Comparison of ENCODE assay signal across 16 cellular contexts in genomic region chr12:96215933-96216273, GRCh38. TPM values are rescaled to one million over a fixed set of nuclear protein-coding genes. Genes with fewer than 3 reads are reported as not detected.
DNase-seq lines count a peak whose midpoint lies in the region; TF ChIP-seq lines count a peak whose summit lies in the region.
"Had no signal": no experiment of that assay in that cellular context is flagged by ENCODE, and none has a peak within 500 bp of the region (broad histone marks: within the 10 kb centered on the region; RNA-seq: fewer than 3 reads in every experiment).

No MANE protein-coding gene starts in this region.

- H3K79me2 ChIP-seq in mammary epithelial cell (ENCODE audit: insufficient read depth, low read length): peaks cover 81% of the 10 kb centered on the region

- no peak overlapping the region for H3K4me3 Mint-ChIP-seq in activated CD4-positive, alpha-beta memory T cell treated with anti-CD3 and anti-CD28 coated beads for 36 hours
- H3K4me3 Mint-ChIP-seq in activated CD4-positive, alpha-beta memory T cell treated with anti-CD3 and anti-CD28 coated beads, Interleukin-2, amount 10 ng/mL, durations not matched to agents 7 days and 5 days: no peak overlapping the region
- H3K4me3 Mint-ChIP-seq in CD8-positive, alpha-beta memory T cell: peak overlapping the region in 2 of 7 donors; percentile 10 to 13
- peak overlapping the region; percentile 29 for H3K4me3 Mint-ChIP-seq in nephron progenitor cell
- H3K4me3 Mint-ChIP-seq in activated T-helper 1 cell treated with anti-CD3 and anti-CD28 coated beads, Interleukin-12 subunit alpha, Interleukin-12 subunit beta, Interleukin-2, Interleukin-4 antibody, amounts not matched to agents 30 ng/mL and 10 ng/mL and 1 ng/mL, durations not matched to agents 14 hours and 24 hours and 36 hours: no peak overlapping the region

- peaks cover 18% of the 10 kb centered on the region for H3K36me3 Mint-ChIP-seq in activated CD4-positive, alpha-beta memory T cell treated with anti-CD3 and anti-CD28 coated beads for 36 hours
- H3K36me3 Mint-ChIP-seq in activated CD4-positive, alpha-beta memory T cell treated with anti-CD3 and anti-CD28 coated beads, Interleukin-2, amount 10 ng/mL, durations not matched to agents 7 days and 5 days (ENCODE audit: low read depth): peaks cover 35% of the 10 kb centered on the region
- peaks cover 0 to 11% (median 1%) of the 10 kb centered on the region in 3 donors for H3K36me3 Mint-ChIP-seq in CD8-positive, alpha-beta memory T cell
- H3K36me3 Mint-ChIP-seq in nephron progenitor cell (ENCODE audit: low read depth): peaks cover 23% of the 10 kb centered on the region
- peaks cover 24% of the 10 kb centered on the region for H3K36me3 Mint-ChIP-seq in activated T-helper 1 cell treated with anti-CD3 and anti-CD28 coated beads, Interleukin-12 subunit alpha, Interleukin-12 subunit beta, Interleukin-2, Interleukin-4 antibody, amounts not matched to agents 30 ng/mL and 10 ng/mL and 1 ng/mL, durations not matched to agents 14 hours and 24 hours and 36 hours (ENCODE audit: low read depth)
- H3K36me3 Mint-ChIP-seq: natural killer cell had no signal

- no peaks in the 10 kb centered on the region for H3K9me3 ChIP-seq in CD8-positive, alpha-beta memory T cell (ENCODE audit: low read length)
- H3K9me3 ChIP-seq in mammary epithelial cell (replicated peaks; ENCODE audit: insufficient read depth, low read length): no peaks in the 10 kb centered on the region
- H3K9me3 ChIP-seq: adrenal gland, HAP-1, upper lobe of right lung had no signal

- no peak overlapping the region for H3K9ac ChIP-seq in mammary epithelial cell (ENCODE audit: insufficient read depth, low read length)

- intact Hi-C loops in activated CD4-positive, alpha-beta memory T cell treated with anti-CD3 and anti-CD28 coated beads for 36 hours (cut with micrococcal nuclease): loop anchor here (1.0 to 10.0 kb wide), 7 partner anchors 21 to 300 kb away; partner anchors contain the start of genes AMDHD1, CCDC38 and CDK17
- intact Hi-C loops in mammary epithelial cell (cut with micrococcal nuclease): loop anchor here (1.0 to 5.0 kb wide), 6 partner anchors 18 to 300 kb away; partner anchors contain the start of gene CDK17
- intact Hi-C loops in activated T-helper 1 cell treated with anti-CD3 and anti-CD28 coated beads, Interleukin-12 subunit alpha, Interleukin-12 subunit beta, Interleukin-2, Interleukin-4 antibody, amounts not matched to agents 30 ng/mL and 10 ng/mL and 1 ng/mL, durations not matched to agents 14 hours and 24 hours and 36 hours (cut with micrococcal nuclease): loop anchor here (1.0 to 2.0 kb wide), 8 partner anchors 21 to 300 kb away; partner anchors contain the start of gene CDK17

- no peaks in the 10 kb centered on the region for H3K27me3 Mint-ChIP-seq in activated CD4-positive, alpha-beta memory T cell treated with anti-CD3 and anti-CD28 coated beads for 36 hours
- no peaks in the 10 kb centered on the region for H3K27me3 Mint-ChIP-seq in activated CD4-positive, alpha-beta memory T cell treated with anti-CD3 and anti-CD28 coated beads, Interleukin-2, amount 10 ng/mL, durations not matched to agents 7 days and 5 days
- no peaks in the 10 kb centered on the region for H3K27me3 Mint-ChIP-seq in CD8-positive, alpha-beta memory T cell
- no peaks in the 10 kb centered on the region for H3K27me3 Mint-ChIP-seq in nephron progenitor cell (ENCODE audit: low read depth, poor library complexity)
- no peaks in the 10 kb centered on the region for H3K27me3 Mint-ChIP-seq in activated T-helper 1 cell treated with anti-CD3 and anti-CD28 coated beads, Interleukin-12 subunit alpha, Interleukin-12 subunit beta, Interleukin-2, Interleukin-4 antibody, amounts not matched to agents 30 ng/mL and 10 ng/mL and 1 ng/mL, durations not matched to agents 14 hours and 24 hours and 36 hours (ENCODE audit: insufficient read depth)
- H3K27me3 Mint-ChIP-seq: memory B cell, progenitor cell of endocrine pancreas had no signal

- dilution Hi-C loops in mammary epithelial cell (cut with HindIII; ENCODE audit: low sequenced_read_pairs): loop anchor here (10.0 kb wide), 1 partner anchor 151 kb away; no protein-coding TSS in a partner anchor

- H3K4me3 ChIP-seq in CD8-positive, alpha-beta memory T cell (ENCODE audit: low read length): no peak overlapping the region
- no peak overlapping the region for H3K4me3 ChIP-seq in mammary epithelial cell (replicated peaks in 1 of 3; ENCODE audit: insufficient read depth in 1 of 3, low read depth in 2 of 3, low read length in 3 of 3)
- H3K4me3 ChIP-seq: adrenal gland, cardiac muscle cell, HAP-1, upper lobe of right lung had no signal

- POLR2A ChIA-PET in activated CD4-positive, alpha-beta memory T cell treated with anti-CD3 and anti-CD28 coated beads for 36 hours (lab: Charles Lee): interaction anchor here (0.6 to 1.4 kb wide), 2 partner anchors 155 to 180 kb away, joined by 3 to 7 read pairs; partner anchors contain the start of gene LTA4H
- POLR2A ChIA-PET in activated CD4-positive, alpha-beta memory T cell treated with anti-CD3 and anti-CD28 coated beads, Interleukin-2, amount 10 ng/mL, durations not matched to agents 7 days and 5 days (lab: Charles Lee): interaction anchor here (1.3 to 6.8 kb wide), 5 partner anchors 18 to 301 kb away, joined by 4 to 103 read pairs (median 26); partner anchors contain the start of gene CDK17
- POLR2A ChIA-PET in CD8-positive, alpha-beta memory T cell (lab: Charles Lee): interaction anchor here (1.2 kb wide), 1 partner anchor 301 kb away, joined by 3 read pairs; no protein-coding TSS in a partner anchor

- H4K20me1 ChIP-seq in mammary epithelial cell (ENCODE audit: insufficient read depth, low read length): no peaks in the 10 kb centered on the region

- H3K36me3 ChIP-seq in CD8-positive, alpha-beta memory T cell (ENCODE audit: insufficient read depth, low read length): peaks cover 6% of the 10 kb centered on the region
- peaks cover 5% of the 10 kb centered on the region for H3K36me3 ChIP-seq in mammary epithelial cell (ENCODE audit: insufficient read depth, low read length)
- H3K36me3 ChIP-seq: adrenal gland, cardiac muscle cell, HAP-1 had no signal

- peaks cover 41% of the 10 kb centered on the region for H3K4me1 ChIP-seq in CD8-positive, alpha-beta memory T cell (ENCODE audit: insufficient read depth, low read length)
- H3K4me1 ChIP-seq in mammary epithelial cell (ENCODE audit: insufficient read depth, low read length): peaks cover 72% of the 10 kb centered on the region
- H3K4me1 ChIP-seq: HAP-1 had no signal

- no peaks in the 10 kb centered on the region for H3K9me3 Mint-ChIP-seq in activated CD4-positive, alpha-beta memory T cell treated with anti-CD3 and anti-CD28 coated beads for 36 hours
- no peaks in the 10 kb centered on the region for H3K9me3 Mint-ChIP-seq in activated CD4-positive, alpha-beta memory T cell treated with anti-CD3 and anti-CD28 coated beads, Interleukin-2, amount 10 ng/mL, durations not matched to agents 7 days and 5 days
- no peaks in the 10 kb centered on the region for H3K9me3 Mint-ChIP-seq in CD8-positive, alpha-beta memory T cell
- H3K9me3 Mint-ChIP-seq in nephron progenitor cell: no peaks in the 10 kb centered on the region
- H3K9me3 Mint-ChIP-seq in activated T-helper 1 cell treated with anti-CD3 and anti-CD28 coated beads, Interleukin-12 subunit alpha, Interleukin-12 subunit beta, Interleukin-2, Interleukin-4 antibody, amounts not matched to agents 30 ng/mL and 10 ng/mL and 1 ng/mL, durations not matched to agents 14 hours and 24 hours and 36 hours: no peaks in the 10 kb centered on the region
- H3K9me3 Mint-ChIP-seq: memory B cell, natural killer cell had no signal

- no TSS peak for BruUV-seq in mammary epithelial cell (replicated peaks; lab: Mats Ljungman, UMichigan)

- in situ Hi-C loops in mammary epithelial cell (cut with MboI; ENCODE audit: low sequenced_read_pairs in 2 of 2): loop anchor here in 1 of 2 donors (5.0 to 25.0 kb wide), 2 partner anchors 154 to 296 kb away; no protein-coding TSS in a partner anchor

- peak overlapping the region; percentile 52 for H3K27ac Mint-ChIP-seq in activated CD4-positive, alpha-beta memory T cell treated with anti-CD3 and anti-CD28 coated beads for 36 hours
- no peak overlapping the region for H3K27ac Mint-ChIP-seq in activated CD4-positive, alpha-beta memory T cell treated with anti-CD3 and anti-CD28 coated beads, Interleukin-2, amount 10 ng/mL, durations not matched to agents 7 days and 5 days
- H3K27ac Mint-ChIP-seq in CD8-positive, alpha-beta memory T cell: peak overlapping the region in 6 of 8 donors; percentile 39 to 97 (median 77)
- no peak overlapping the region for H3K27ac Mint-ChIP-seq in nephron progenitor cell
- no peak overlapping the region for H3K27ac Mint-ChIP-seq in activated T-helper 1 cell treated with anti-CD3 and anti-CD28 coated beads, Interleukin-12 subunit alpha, Interleukin-12 subunit beta, Interleukin-2, Interleukin-4 antibody, amounts not matched to agents 30 ng/mL and 10 ng/mL and 1 ng/mL, durations not matched to agents 14 hours and 24 hours and 36 hours
- H3K27ac Mint-ChIP-seq: progenitor cell of endocrine pancreas had no signal

- DNase-seq in activated CD4-positive, alpha-beta memory T cell treated with anti-CD3 and anti-CD28 coated beads for 36 hours: no peak
- DNase-seq in activated CD4-positive, alpha-beta memory T cell treated with anti-CD3 and anti-CD28 coated beads, Interleukin-2, amount 10 ng/mL, durations not matched to agents 7 days and 5 days: no peak
- DNase-seq in CD8-positive, alpha-beta memory T cell: no peak
- DNase-seq in mammary epithelial cell (no peak), nephron progenitor cell (no peak), nucleus accumbens (lab: John Stamatoyannopoulos, UW) (no peak)
- DNase-seq in activated T-helper 1 cell treated with anti-CD3 and anti-CD28 coated beads, Interleukin-12 subunit alpha, Interleukin-12 subunit beta, Interleukin-2, Interleukin-4 antibody, amounts not matched to agents 30 ng/mL and 10 ng/mL and 1 ng/mL, durations not matched to agents 14 hours and 24 hours and 36 hours (ENCODE audit: low spot score): no peak
- no peak for DNase-seq in stimulated activated CD4-positive, alpha-beta T cell treated with anti-CD3 and anti-CD28 coated beads, Interleukin-4, amount 100 ng/mL, for 24 hours

- no peak overlapping the region for H3K4me2 ChIP-seq in mammary epithelial cell (ENCODE audit: insufficient read depth, low read depth, low read length)

- 94% methylated on average over 7 of the region's 7 CpGs for WGBS in mammary epithelial cell (ENCODE audit: low coverage, missing lambda C conversion rate)

- no peak overlapping the region for H2AFZ ChIP-seq in mammary epithelial cell (ENCODE audit: low read depth, low read length)

- H3K27me3 ChIP-seq in CD8-positive, alpha-beta memory T cell (ENCODE audit: insufficient read depth, low read length, poor library complexity, severe bottlenecking): no peaks in the 10 kb centered on the region
- H3K27me3 ChIP-seq in mammary epithelial cell (ENCODE audit: insufficient read depth, low read length): no peaks in the 10 kb centered on the region
- H3K27me3 ChIP-seq: adrenal gland, cardiac muscle cell, upper lobe of right lung had no signal

- H3K27ac ChIP-seq in CD8-positive, alpha-beta memory T cell (ENCODE audit: low read depth, low read length): no peak overlapping the region
- peak overlapping the region; percentile 47 for H3K27ac ChIP-seq in mammary epithelial cell (ENCODE audit: insufficient read depth, low read depth, low read length)
- H3K27ac ChIP-seq: adrenal gland, cardiac muscle cell, HL-60, upper lobe of right lung had no signal

- CTCF ChIA-PET in activated CD4-positive, alpha-beta memory T cell treated with anti-CD3 and anti-CD28 coated beads for 36 hours (lab: Charles Lee): interaction anchor here (0.6 to 7.3 kb wide), 58 partner anchors 10 to 772 kb away, joined by 3 to 126 read pairs (median 5); partner anchors contain the start of genes CDK17, CFAP54 and LTA4H
- CTCF ChIA-PET in activated CD4-positive, alpha-beta memory T cell treated with anti-CD3 and anti-CD28 coated beads, Interleukin-2, amount 10 ng/mL, durations not matched to agents 7 days and 5 days (lab: Charles Lee): interaction anchor here (0.6 to 6.7 kb wide), 51 partner anchors 8 to 310 kb away, joined by 3 to 115 read pairs (median 5); partner anchors contain the start of genes CDK17, CFAP54 and LTA4H
- CTCF ChIA-PET in CD8-positive, alpha-beta memory T cell (lab: Charles Lee): interaction anchor here (0.6 to 5.1 kb wide), 35 partner anchors 7 to 324 kb away, joined by 3 to 88 read pairs (median 5); partner anchors contain the start of genes CDK17 and CFAP54
- CTCF ChIA-PET in mammary epithelial cell (lab: Charles Lee; ENCODE audit: low non-redundant PET): no interaction called here

- TF ChIP-seq CTCF in mammary epithelial cell (conservative IDR thresholded peaks at IDR 0.05 in 1 of 2, IDR thresholded peaks at IDR 0.05 in 1 of 2; ENCODE audit: extremely low read depth in 1 of 2, insufficient read depth in 1 of 2, low read depth in 1 of 2, low read length in 2 of 2) (no peak), nephron progenitor cell (IDR thresholded peaks at IDR 0.05) (no peak)

- peaks cover 64% of the 10 kb centered on the region for H3K4me1 Mint-ChIP-seq in activated CD4-positive, alpha-beta memory T cell treated with anti-CD3 and anti-CD28 coated beads for 36 hours (ENCODE audit: low read depth)
- H3K4me1 Mint-ChIP-seq in activated CD4-positive, alpha-beta memory T cell treated with anti-CD3 and anti-CD28 coated beads, Interleukin-2, amount 10 ng/mL, durations not matched to agents 7 days and 5 days: peaks cover 51% of the 10 kb centered on the region
- peaks cover 40 to 69% (median 52%) of the 10 kb centered on the region in 3 donors for H3K4me1 Mint-ChIP-seq in CD8-positive, alpha-beta memory T cell
- H3K4me1 Mint-ChIP-seq in nephron progenitor cell: peaks cover 71% of the 10 kb centered on the region
- peaks cover 50% of the 10 kb centered on the region for H3K4me1 Mint-ChIP-seq in activated T-helper 1 cell treated with anti-CD3 and anti-CD28 coated beads, Interleukin-12 subunit alpha, Interleukin-12 subunit beta, Interleukin-2, Interleukin-4 antibody, amounts not matched to agents 30 ng/mL and 10 ng/mL and 1 ng/mL, durations not matched to agents 14 hours and 24 hours and 36 hours (ENCODE audit: low read depth)

RNA-seq across cellular contexts. Expression of gene ELK3, which starts 21.7 kb away (rescaled TPM):
- 10 to 100 TPM; 23.9 to 24.1 TPM for total RNA-seq in activated CD4-positive, alpha-beta memory T cell treated with anti-CD3 and anti-CD28 coated beads for 36 hours
- total RNA-seq in activated CD4-positive, alpha-beta memory T cell treated with anti-CD3 and anti-CD28 coated beads, Interleukin-2, amount 10 ng/mL, durations not matched to agents 7 days and 5 days: 10 to 100 TPM; 46.3 TPM
- total RNA-seq in CD8-positive, alpha-beta memory T cell: 10 to 100 TPM; 24.0 to 28.4 TPM
- 44.3 TPM for polyA plus RNA-seq in CD8-positive, alpha-beta memory T cell
- 10 to 100 TPM; 12.8 to 95.1 TPM for total RNA-seq in mammary epithelial cell
- polyA plus RNA-seq in mammary epithelial cell: 47.2 TPM
- 30.7 TPM for polyA minus RNA-seq in mammary epithelial cell
- 40.8 and 45.3 TPM in 2 replicates for total RNA-seq in activated T-helper 1 cell treated with anti-CD3 and anti-CD28 coated beads, Interleukin-12 subunit alpha, Interleukin-12 subunit beta, Interleukin-2, Interleukin-4 antibody, amounts not matched to agents 30 ng/mL and 10 ng/mL and 1 ng/mL, durations not matched to agents 14 hours and 24 hours and 36 hours

Comparison
In these comparisons a context has a peak if more than half of its experiments do, and no peak if none do; other contexts are left out.
1. H3K27ac Mint-ChIP-seq: peak in activated CD4-positive, alpha-beta memory T cell treated with anti-CD3 and anti-CD28 coated beads for 36 hours (single experiment) and CD8-positive, alpha-beta memory T cell (6 of 8); none in activated CD4-positive, alpha-beta memory T cell treated with anti-CD3 and anti-CD28 coated beads, Interleukin-2, amount 10 ng/mL, durations not matched to agents 7 days and 5 days (single experiment), nephron progenitor cell (single experiment) and activated T-helper 1 cell treated with anti-CD3 and anti-CD28 coated beads, Interleukin-12 subunit alpha, Interleukin-12 subunit beta, Interleukin-2, Interleukin-4 antibody, amounts not matched to agents 30 ng/mL and 10 ng/mL and 1 ng/mL, durations not matched to agents 14 hours and 24 hours and 36 hours (single experiment).